In the genomic region with DNA sequence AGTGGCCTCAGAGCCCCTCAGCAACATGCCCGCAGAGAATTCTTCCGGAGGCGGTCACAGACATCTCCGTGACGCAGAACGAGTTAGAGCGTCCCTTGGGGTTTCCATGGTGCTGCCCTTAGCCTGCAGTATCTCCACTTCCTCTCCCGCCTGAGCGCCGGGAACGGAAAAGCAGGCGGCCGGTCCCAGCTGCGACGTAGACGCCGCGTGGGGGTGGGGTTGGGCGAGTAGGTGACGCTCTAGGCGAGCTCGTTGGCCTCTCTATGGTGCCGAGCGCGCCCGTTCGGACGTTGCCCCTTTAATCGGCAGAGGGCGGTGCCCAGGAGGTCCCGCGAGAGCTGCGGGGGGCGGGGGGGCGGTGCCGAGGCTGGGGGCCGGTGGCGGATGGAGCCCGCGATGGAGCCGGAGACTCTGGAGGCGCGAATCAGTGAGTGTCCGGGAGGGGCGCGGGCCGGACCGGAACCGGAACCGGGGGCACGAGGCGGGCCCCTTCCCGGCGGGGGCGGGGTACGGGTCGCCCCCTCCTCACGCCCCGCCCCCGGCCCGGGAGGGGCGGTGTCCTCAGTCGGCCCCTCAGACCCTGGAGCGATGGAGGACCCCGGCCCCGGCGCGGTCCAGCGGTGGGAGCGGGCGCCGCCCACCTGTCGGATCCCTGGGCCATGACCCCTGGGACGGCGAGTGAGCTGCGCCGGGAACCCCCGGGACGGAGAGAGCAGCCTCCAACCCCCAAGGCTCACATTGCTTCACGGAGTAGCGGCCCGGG, we compare ENCODE assay signal across 8 cellular contexts.
DNase-seq lines count a peak whose midpoint lies in the region; ATAC-seq and TF ChIP-seq lines count a peak whose summit lies in the region.

Gene GGA1 (plus strand): TSS at position 358 of the 763 bp plus-strand sequence. CDS start 27 bp downstream, at position 385.

- peaks cover 38% of the 10 kb centered on the region for H3K4me1 Mint-ChIP-seq in central memory CD8-positive, alpha-beta T cell

- peak within 1 kb of the TSS; percentile 95 for H3K27ac Mint-ChIP-seq in central memory CD8-positive, alpha-beta T cell (ENCODE audit: low read depth)

- peak; percentile 71 for ATAC-seq in GM19043 (IDR thresholded peaks at IDR 0.05; ENCODE audit: low read depth, unreplicated experiment)
- ATAC-seq in HG03354 (IDR thresholded peaks at IDR 0.05; ENCODE audit: poor library complexity, severe bottlenecking, unreplicated experiment), result peak; percentile 83
- peak; percentile 85 to 87 for ATAC-seq in activated CD4-positive, CD25-positive, alpha-beta regulatory T cell treated with anti-CD3 and anti-CD28 coated beads, Interleukin-2, amount 50 U/mL, for 24 hours
- peak; percentile 79 for ATAC-seq in central memory CD8-positive, alpha-beta T cell (replicated peaks; ENCODE audit: extremely low read depth, poor library complexity, severe bottlenecking)

- H3K9me3 Mint-ChIP-seq in central memory CD8-positive, alpha-beta T cell, result no peaks in the 10 kb centered on the region

- peak within 1 kb of the TSS; percentile 83 for H3K4me3 ChIP-seq in AG10803 (ENCODE audit: low read length)

- H3K27me3 Mint-ChIP-seq in central memory CD8-positive, alpha-beta T cell, result no peaks in the 10 kb centered on the region

- no peak for TF ChIP-seq CTCF in AG10803 (conservative IDR thresholded peaks at IDR 0.05; ENCODE audit: low read length)

- H3K36me3 Mint-ChIP-seq in central memory CD8-positive, alpha-beta T cell (ENCODE audit: insufficient read depth), result peaks cover 12% of the 10 kb centered on the region

- peak within 1 kb of the TSS; percentile 91 for H3K4me3 Mint-ChIP-seq in central memory CD8-positive, alpha-beta T cell

- DNase-seq in AG10803 (ENCODE audit: low read depth) (peak; percentile 96), NCI-H446 treated with DMSO at 0.1 percent for 48 hours (lab: John Stamatoyannopoulos, UW) (peak; percentile 94), iris pigment epithelial cell (ENCODE audit: low read depth) (peak; percentile 97)
- DNase-seq in central memory CD8-positive, alpha-beta T cell (ENCODE audit: low spot score in 2 of 2), result peak; percentile 80 to 97
- DNase-seq in stimulated activated CD4-positive, alpha-beta T cell treated with anti-CD3 and anti-CD28 coated beads, Interleukin-12 subunit alpha, Interleukin-12 subunit beta, amount 100 ng/mL, for 24 hours (ENCODE audit: low read depth in 2 of 2), result peak; percentile 90 to 92

Comparison
In these comparisons a context has a peak if more than half of its experiments do, and no peak if none do; other contexts are left out.
1. Peak in every context shown above with its lines: DNase-seq, ATAC-seq and H3K4me3 ChIP-seq.